ENCODE assay signal across 1 cellular context in the genomic region with DNA sequence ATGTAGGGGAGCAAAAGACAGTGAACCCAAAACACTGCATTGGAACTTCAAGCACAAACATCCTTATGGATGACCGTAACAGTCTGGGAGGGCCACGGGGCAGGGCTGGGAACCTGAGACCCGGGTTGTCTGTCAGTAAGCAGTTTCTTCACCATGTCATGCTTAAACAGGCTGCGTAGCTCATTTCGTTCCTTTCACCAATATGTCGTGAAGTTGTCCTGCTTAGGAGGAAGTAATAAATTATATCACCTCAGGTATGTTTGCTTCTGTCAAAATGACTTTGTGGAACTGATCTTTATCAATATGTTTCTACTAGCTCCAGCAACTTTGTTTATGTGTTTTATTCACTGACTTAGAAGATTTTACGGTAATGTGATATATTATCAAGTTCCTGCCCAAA.
TF ChIP-seq lines count a peak whose summit lies in the region.

No MANE protein-coding gene starts in this region.

TF ChIP-seq in K562, 482 proteins besides CTCF, POLR2A, EP300 and RAD21 (continued from another document):
- TF ChIP-seq CREB3L1 (IDR thresholded peaks at IDR 0.05; ENCODE audit: borderline replicate concordance, low read depth) = peak; percentile 17; the same call in 1 of the 2 replicates
- TF ChIP-seq SMARCE1 (IDR thresholded peaks at IDR 0.05) = peak; percentile 76; the same call in 1 of the 2 replicates
- no peak for TF ChIP-seq PTBP1 (IDR thresholded peaks at IDR 0.05; ENCODE audit: low read depth, low read length)
- TF ChIP-seq FOXA3 (CRISPR knock-in tag; conservative IDR thresholded peaks at IDR 0.05 in 1 of 2, IDR thresholded peaks at IDR 0.05 in 1 of 2) = peak in 1 of 2 experiments; percentile 28; a peak in 1 of 4 replicates
- TF ChIP-seq CSDE1 (IDR thresholded peaks at IDR 0.05) = no peak
- no peak for TF ChIP-seq SLC30A9 (CRISPR knock-in tag; IDR thresholded peaks at IDR 0.05)
- TF ChIP-seq, protein P1, sequence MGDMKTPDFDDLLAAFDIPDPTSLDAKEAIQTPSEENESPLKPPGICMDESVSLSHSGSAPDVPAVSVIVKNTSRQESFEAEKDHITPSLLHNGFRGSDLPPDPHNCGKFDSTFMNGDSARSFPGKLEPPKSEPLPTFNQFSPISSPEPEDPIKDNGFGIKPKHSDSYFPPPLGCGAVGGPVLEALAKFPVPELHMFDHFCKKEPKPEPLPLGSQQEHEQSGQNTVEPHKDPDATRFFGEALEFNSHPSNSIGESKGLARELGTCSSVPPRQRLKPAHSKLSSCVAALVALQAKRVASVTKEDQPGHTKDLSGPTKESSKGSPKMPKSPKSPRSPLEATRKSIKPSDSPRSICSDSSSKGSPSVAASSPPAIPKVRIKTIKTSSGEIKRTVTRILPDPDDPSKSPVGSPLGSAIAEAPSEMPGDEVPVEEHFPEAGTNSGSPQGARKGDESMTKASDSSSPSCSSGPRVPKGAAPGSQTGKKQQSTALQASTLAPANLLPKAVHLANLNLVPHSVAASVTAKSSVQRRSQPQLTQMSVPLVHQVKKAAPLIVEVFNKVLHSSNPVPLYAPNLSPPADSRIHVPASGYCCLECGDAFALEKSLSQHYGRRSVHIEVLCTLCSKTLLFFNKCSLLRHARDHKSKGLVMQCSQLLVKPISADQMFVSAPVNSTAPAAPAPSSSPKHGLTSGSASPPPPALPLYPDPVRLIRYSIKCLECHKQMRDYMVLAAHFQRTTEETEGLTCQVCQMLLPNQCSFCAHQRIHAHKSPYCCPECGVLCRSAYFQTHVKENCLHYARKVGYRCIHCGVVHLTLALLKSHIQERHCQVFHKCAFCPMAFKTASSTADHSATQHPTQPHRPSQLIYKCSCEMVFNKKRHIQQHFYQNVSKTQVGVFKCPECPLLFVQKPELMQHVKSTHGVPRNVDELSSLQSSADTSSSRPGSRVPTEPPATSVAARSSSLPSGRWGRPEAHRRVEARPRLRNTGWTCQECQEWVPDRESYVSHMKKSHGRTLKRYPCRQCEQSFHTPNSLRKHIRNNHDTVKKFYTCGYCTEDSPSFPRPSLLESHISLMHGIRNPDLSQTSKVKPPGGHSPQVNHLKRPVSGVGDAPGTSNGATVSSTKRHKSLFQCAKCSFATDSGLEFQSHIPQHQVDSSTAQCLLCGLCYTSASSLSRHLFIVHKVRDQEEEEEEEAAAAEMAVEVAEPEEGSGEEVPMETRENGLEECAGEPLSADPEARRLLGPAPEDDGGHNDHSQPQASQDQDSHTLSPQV (IDR thresholded peaks at IDR 0.05) = 0 out of 2 replicates have a peak, but pooled peaks have one; percentile 41
- TF ChIP-seq, protein P2, sequence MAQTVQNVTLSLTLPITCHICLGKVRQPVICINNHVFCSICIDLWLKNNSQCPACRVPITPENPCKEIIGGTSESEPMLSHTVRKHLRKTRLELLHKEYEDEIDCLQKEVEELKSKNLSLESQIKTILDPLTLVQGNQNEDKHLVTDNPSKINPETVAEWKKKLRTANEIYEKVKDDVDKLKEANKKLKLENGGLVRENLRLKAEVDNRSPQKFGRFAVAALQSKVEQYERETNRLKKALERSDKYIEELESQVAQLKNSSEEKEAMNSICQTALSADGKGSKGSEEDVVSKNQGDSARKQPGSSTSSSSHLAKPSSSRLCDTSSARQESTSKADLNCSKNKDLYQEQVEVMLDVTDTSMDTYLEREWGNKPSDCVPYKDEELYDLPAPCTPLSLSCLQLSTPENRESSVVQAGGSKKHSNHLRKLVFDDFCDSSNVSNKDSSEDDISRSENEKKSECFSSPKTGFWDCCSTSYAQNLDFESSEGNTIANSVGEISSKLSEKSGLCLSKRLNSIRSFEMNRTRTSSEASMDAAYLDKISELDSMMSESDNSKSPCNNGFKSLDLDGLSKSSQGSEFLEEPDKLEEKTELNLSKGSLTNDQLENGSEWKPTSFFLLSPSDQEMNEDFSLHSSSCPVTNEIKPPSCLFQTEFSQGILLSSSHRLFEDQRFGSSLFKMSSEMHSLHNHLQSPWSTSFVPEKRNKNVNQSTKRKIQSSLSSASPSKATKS (CRISPR knock-in tag; IDR thresholded peaks at IDR 0.05) = no peak
- TF ChIP-seq PBX2 (CRISPR knock-in tag; IDR thresholded peaks at IDR 0.05; ENCODE audit: low read depth) = no peak
- peak; percentile 88 for TF ChIP-seq PBX2 (tag; conservative IDR thresholded peaks at IDR 0.05; ENCODE audit: low read depth)
- TF ChIP-seq LEF1 (IDR thresholded peaks at IDR 0.05) = peak; percentile 65; the same call in 1 of the 2 replicates
- peak; percentile 93 for TF ChIP-seq PKNOX1 (IDR thresholded peaks at IDR 0.05)
- TF ChIP-seq EWSR1 (IDR thresholded peaks at IDR 0.05; ENCODE audit: borderline replicate concordance, low read depth, partially characterized antibody) = no peak
- TF ChIP-seq, protein P3, sequence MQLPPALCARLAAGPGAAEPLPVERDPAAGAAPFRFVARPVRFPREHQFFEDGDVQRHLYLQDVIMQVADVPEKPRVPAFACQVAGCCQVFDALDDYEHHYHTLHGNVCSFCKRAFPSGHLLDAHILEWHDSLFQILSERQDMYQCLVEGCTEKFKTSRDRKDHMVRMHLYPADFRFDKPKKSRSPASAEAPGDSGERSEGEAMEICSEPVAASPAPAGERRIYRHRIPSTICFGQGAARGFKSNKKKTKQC (CRISPR knock-in tag; IDR thresholded peaks at IDR 0.05) = no peak
- peak; percentile 69; the same call in 1 of the 2 replicates for TF ChIP-seq SOX6 (IDR thresholded peaks at IDR 0.05)
- peak; percentile 87 for TF ChIP-seq ZEB2 (IDR thresholded peaks at IDR 0.05)
- TF ChIP-seq, protein P4, sequence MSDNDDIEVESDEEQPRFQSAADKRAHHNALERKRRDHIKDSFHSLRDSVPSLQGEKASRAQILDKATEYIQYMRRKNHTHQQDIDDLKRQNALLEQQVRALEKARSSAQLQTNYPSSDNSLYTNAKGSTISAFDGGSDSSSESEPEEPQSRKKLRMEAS (CRISPR knock-in tag; IDR thresholded peaks at IDR 0.05) = no peak
- TF ChIP-seq JUND (IDR thresholded peaks at IDR 0.05; ENCODE audit: borderline replicate concordance, low read depth, low read length) = peak; percentile 9; the same call in 1 of the 2 replicates
- TF ChIP-seq JUND (tag; IDR thresholded peaks at IDR 0.05; ENCODE audit: borderline replicate concordance, low read depth, low read length) = no peak; the same call in 2 of the 3 replicates
- no peak for TF ChIP-seq ZNF143 (CRISPR knock-in tag; IDR thresholded peaks at IDR 0.05)
- no peak for TF ChIP-seq TAF7 (tag; IDR thresholded peaks at IDR 0.05)
- no peak for TF ChIP-seq CBFA2T3 (IDR thresholded peaks at IDR 0.05)
- TF ChIP-seq CTBP1 (IDR thresholded peaks at IDR 0.05; ENCODE audit: borderline replicate concordance) = peak; percentile 57; the same call in 1 of the 2 replicates
- TF ChIP-seq MAFF (IDR thresholded peaks at IDR 0.05; ENCODE audit: low read length) = no peak
